17 cellular contexts compared by ENCODE assay signal in the genomic region with DNA sequence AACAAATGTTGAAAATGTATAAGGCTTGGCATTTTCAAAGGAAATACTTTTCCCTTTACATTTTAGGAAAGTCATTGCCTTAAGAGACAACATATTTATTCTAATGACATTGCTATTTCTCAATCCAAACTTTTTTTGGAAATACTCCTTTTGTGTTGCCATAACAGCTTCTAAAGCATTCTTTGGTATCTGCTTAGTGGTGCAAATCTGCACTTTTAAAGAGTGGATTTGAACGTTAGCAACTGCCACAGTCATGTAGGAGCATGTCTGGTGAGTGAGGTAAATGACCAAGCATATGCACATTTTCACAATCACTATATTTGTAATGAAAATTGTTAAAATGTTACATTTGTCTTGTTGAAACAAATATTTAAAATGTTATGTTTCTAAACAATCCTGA.
"Had no signal": no experiment of that assay in that cellular context is flagged by ENCODE, and none has a peak within 500 bp of the region (broad histone marks: within the 10 kb centered on the region; RNA-seq: fewer than 3 reads in every experiment).

No MANE protein-coding gene starts in this region.

- H3K9me3 ChIP-seq: adrenal gland, gastroesophageal sphincter, right lobe of liver, testis, upper lobe of left lung had no signal

- ATAC-seq: activated T-cell treated with anti-CD3 and anti-CD28 coated beads, Interleukin-2, amount 50 U/mL, for 72 hours; effector memory CD8-positive, alpha-beta T cell; gastroesophageal sphincter; heart left ventricle; naive thymus-derived CD8-positive, alpha-beta T cell; right lobe of liver; stimulated activated memory B cell treated with anti-CD40 and anti-IgM and Interleukin-4, amounts not matched to agents 10 μg/mL and 1 μg/mL and 100 μg/mL, for 72 hours had no signal

- H3K4me1 ChIP-seq: adrenal gland, parathyroid adenoma, right lobe of liver, testis, upper lobe of left lung had no signal

- H2AFZ ChIP-seq: parathyroid adenoma had no signal

- H3K4me3 ChIP-seq: adrenal gland, gastroesophageal sphincter, heart left ventricle, right lobe of liver, testis, upper lobe of left lung had no signal

- DNase-seq: activated CD4-positive, alpha-beta T cell treated with anti-CD3 and anti-CD28 coated beads for 1 hour; activated gamma-delta T cell; activated T-cell treated with anti-CD3 and anti-CD28 coated beads, Interleukin-2, amount 50 U/mL, for 72 hours; adrenal gland; effector memory CD8-positive, alpha-beta T cell; heart left ventricle; immature natural killer cell; kidney glomerular epithelial cell; naive thymus-derived CD8-positive, alpha-beta T cell; right lobe of liver; stimulated activated CD4-positive, alpha-beta T cell treated with anti-CD3 and anti-CD28 coated beads, Interleukin-4, amount 100 ng/mL, for 4 hours; testis; upper lobe of left lung; WERI-Rb-1 had no signal

- H3K27me3 ChIP-seq: adrenal gland, gastroesophageal sphincter, heart left ventricle, right lobe of liver, testis, upper lobe of left lung had no signal

- H3K27ac ChIP-seq: adrenal gland, gastroesophageal sphincter, heart left ventricle, parathyroid adenoma, right lobe of liver, testis, upper lobe of left lung, WERI-Rb-1 had no signal

- H3K9ac ChIP-seq: parathyroid adenoma had no signal

- H3K36me3 ChIP-seq: adrenal gland, gastroesophageal sphincter, heart left ventricle, right lobe of liver, upper lobe of left lung, WERI-Rb-1 had no signal
